ENCODE assay signal across 1 cellular context in genomic region chr11:62081378-62082291, GRCh38.
TF ChIP-seq lines count a peak whose summit lies in the region.

No MANE protein-coding gene starts in this region.

TF ChIP-seq in HCT116, 20 proteins besides CTCF, POLR2A, EP300 and RAD21 (continued from another document):
- TF ChIP-seq YY1 (IDR thresholded peaks at IDR 0.05; ENCODE audit: extremely low read depth, insufficient replicate concordance, low read depth, low read length) (no peak), EGR1 (IDR thresholded peaks at IDR 0.05; ENCODE audit: low read depth) (no peak), ZFX (IDR thresholded peaks at IDR 0.05) (no peak), ATF3 (IDR thresholded peaks at IDR 0.05) (no peak), SRF (IDR thresholded peaks at IDR 0.05; ENCODE audit: low read depth) (no peak), POLR2AphosphoS5 (IDR thresholded peaks at IDR 0.05; ENCODE audit: low read depth, low read length) (no peak), REST (IDR thresholded peaks at IDR 0.05; ENCODE audit: low read depth) (no peak), CBX3 (IDR thresholded peaks at IDR 0.05; ENCODE audit: low read depth) (no peak), CEBPB (IDR thresholded peaks at IDR 0.05; ENCODE audit: low read depth) (no peak), ELF1 (IDR thresholded peaks at IDR 0.05; ENCODE audit: borderline replicate concordance, low read depth) (no peak), EZH2 (IDR thresholded peaks at IDR 0.05) (no peak), EZH2phosphoT487 (IDR thresholded peaks at IDR 0.05; ENCODE audit: borderline replicate concordance) (no peak), FOSL1 (IDR thresholded peaks at IDR 0.05; ENCODE audit: low read depth) (no peak), SIN3A (IDR thresholded peaks at IDR 0.05; ENCODE audit: low read depth) (no peak), ZNF274 (IDR thresholded peaks at IDR 0.05; ENCODE audit: low read depth, low read length) (no peak)
TF ChIP-seq in HCT116: peak in this region for 0.
